In the genomic region with DNA sequence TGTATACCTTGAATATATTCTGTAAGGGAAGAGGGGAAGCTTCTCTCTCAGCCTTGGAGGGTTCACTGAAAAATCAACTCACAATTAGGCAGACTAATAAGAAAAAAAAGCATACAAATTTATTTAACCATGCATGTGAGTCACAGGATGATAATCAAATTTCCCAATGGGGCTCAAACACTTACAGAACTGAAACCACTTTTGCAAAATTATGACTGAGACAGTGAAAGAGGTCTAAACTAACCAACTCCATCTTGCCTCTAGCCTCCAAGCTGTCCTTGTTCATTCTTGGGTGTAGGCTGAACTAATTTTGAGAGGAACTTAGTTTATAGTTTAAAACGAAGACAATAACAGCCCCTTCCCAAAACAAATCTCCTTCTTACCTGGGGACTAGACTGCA, we compare ENCODE assay signal across 17 cellular contexts.
A peak's percentile ranks its signal among the peaks of the same experiment; 100 is the strongest.
DNase-seq lines count a peak whose midpoint lies in the region; ATAC-seq and TF ChIP-seq lines count a peak whose summit lies in the region.
"Had no signal": no experiment of that assay in that cellular context is flagged by ENCODE, and none has a peak within 500 bp of the region (broad histone marks: within the 10 kb centered on the region; RNA-seq: fewer than 3 reads in every experiment).

No MANE protein-coding gene starts in this region.

- WGBS in SK-N-SH (ENCODE audit: low lambda C conversion rate): 0% methylated on average over 1 of the region's 1 CpG
- 7% methylated on average over 1 of the region's 1 CpG for WGBS in suprapubic skin

- H3K9me3 ChIP-seq in left ventricle myocardium inferior (replicated peaks) (peaks cover 5% of the 10 kb centered on the region), right atrium auricular region (no peaks in the 10 kb centered on the region), SK-N-SH (no peaks in the 10 kb centered on the region), suprapubic skin (no peaks in the 10 kb centered on the region)

- ATAC-seq in HG02840 (IDR thresholded peaks at IDR 0.05; ENCODE audit: low FRiP score, unreplicated experiment) (no peak), HG03108 (IDR thresholded peaks at IDR 0.05; ENCODE audit: unreplicated experiment) (no peak)
- ATAC-seq: activated CD8-positive, alpha-beta T cell treated with anti-CD3 and anti-CD28 coated beads for 36 hours; activated naive CD8-positive, alpha-beta T cell treated with anti-CD3 and anti-CD28 coated beads, Interleukin-2, amount 50 U/mL, for 24 hours; CD8-positive, alpha-beta T cell; stimulated activated naive CD8-positive, alpha-beta T cell treated with anti-CD3 and anti-CD28 coated beads, Interleukin-15, Interleukin-2, amounts not matched to agents 100 U/mL and 50 U/mL, for 24 hours; T-cell had no signal

- no peaks in the 10 kb centered on the region for H3F3A ChIP-seq in SK-N-SH (replicated peaks; ENCODE audit: insufficient read depth)

- peak overlapping the region; percentile 31; the same call in 1 of the 2 replicates for H3K9ac ChIP-seq in SK-N-SH

- no peaks in the 10 kb centered on the region for H3K79me2 ChIP-seq in SK-N-SH (ENCODE audit: insufficient read depth)

- no peaks in the 10 kb centered on the region for H3K9me2 ChIP-seq in SK-N-SH

- peaks cover 14% of the 10 kb centered on the region for H3K27me3 ChIP-seq in left ventricle myocardium inferior (ENCODE audit: low read depth)
- H3K27me3 ChIP-seq in right atrium auricular region: no peaks in the 10 kb centered on the region
- H3K27me3 ChIP-seq in SK-N-SH (ENCODE audit: insufficient read depth): no peaks in the 10 kb centered on the region
- H3K27me3 ChIP-seq in suprapubic skin: no peaks in the 10 kb centered on the region

- POLR2A ChIA-PET in SK-N-SH (lab: Yijun Ruan, JAX): no interaction called here

- H2AFZ ChIP-seq in SK-N-SH (ENCODE audit: low read depth): peak overlapping the region; percentile 53; the same call in 1 of the 2 replicates

- DNase-seq in left ventricle myocardium inferior (no peak), right atrium auricular region (ENCODE audit: low spot score) (no peak), SK-N-SH (no peak), fibroblast of pulmonary artery (ENCODE audit: low read depth) (peak; percentile 23), suprapubic skin (ENCODE audit: low spot score in 2 of 2) (no peak), NCI-H2081 (lab: John Stamatoyannopoulos, UW) (no peak)
- DNase-seq: activated CD8-positive, alpha-beta T cell treated with anti-CD3 and anti-CD28 coated beads for 36 hours; activated naive CD8-positive, alpha-beta T cell treated with anti-CD3 and anti-CD28 coated beads, Interleukin-2, amount 50 U/mL, for 24 hours; CD8-positive, alpha-beta T cell; Kasumi-1; NCI-H1694; posterior cingulate gyrus; stimulated activated naive CD8-positive, alpha-beta T cell treated with anti-CD3 and anti-CD28 coated beads, Interleukin-15, Interleukin-2, amounts not matched to agents 100 U/mL and 50 U/mL, for 24 hours; T-cell had no signal

- TF ChIP-seq POLR2A in suprapubic skin (IDR thresholded peaks at IDR 0.05): no peak

- H3K27ac ChIP-seq in left ventricle myocardium inferior (replicated peaks): peak overlapping the region; percentile 36
- peak overlapping the region in 1 of 2 donors; percentile 29 for H3K27ac ChIP-seq in right atrium auricular region
- peak overlapping the region in 1 of 2 experiments; percentile 81; a peak in 2 of 4 replicates for H3K27ac ChIP-seq in SK-N-SH (ENCODE audit: low read depth in 2 of 2, low read length in 1 of 2)
- H3K27ac ChIP-seq in suprapubic skin: no peak overlapping the region
- H3K27ac ChIP-seq: VCaP had no signal

- intact Hi-C loops in left ventricle myocardium inferior (cut with micrococcal nuclease): no loop called here

- H4K20me1 ChIP-seq in SK-N-SH (ENCODE audit: insufficient read depth): no peaks in the 10 kb centered on the region

- no peak overlapping the region for H3K4me3 ChIP-seq in left ventricle myocardium inferior
- H3K4me3 ChIP-seq in right atrium auricular region: no peak overlapping the region
- no peak overlapping the region for H3K4me3 ChIP-seq in SK-N-SH (ENCODE audit: low read depth in 2 of 2, low read length in 1 of 2)
- H3K4me3 ChIP-seq in fibroblast of pulmonary artery (replicated peaks; ENCODE audit: low read depth, low read length): no peak overlapping the region
- no peak overlapping the region for H3K4me3 ChIP-seq in suprapubic skin

- H3K4me2 ChIP-seq in SK-N-SH: peak overlapping the region; percentile 46; the same call in 1 of the 2 replicates

- no peak for TF ChIP-seq RAD21 in SK-N-SH (IDR thresholded peaks at IDR 0.05; ENCODE audit: low read length)

- CTCF ChIA-PET in SK-N-SH (lab: Yijun Ruan, JAX): no interaction called here

- no peaks in the 10 kb centered on the region for H3K36me3 ChIP-seq in left ventricle myocardium inferior
- H3K36me3 ChIP-seq in right atrium auricular region: no peaks in the 10 kb centered on the region
- H3K36me3 ChIP-seq in SK-N-SH (replicated peaks in 1 of 2; ENCODE audit: control insufficient read depth in 1 of 2, insufficient read depth in 2 of 2, low read length in 1 of 2): no peaks in the 10 kb centered on the region
- H3K36me3 ChIP-seq in suprapubic skin: no peaks in the 10 kb centered on the region

- TF ChIP-seq EP300 in SK-N-SH (IDR thresholded peaks at IDR 0.05; ENCODE audit: borderline replicate concordance in 1 of 2, low read depth in 1 of 2, low read length in 1 of 2) (no peak), suprapubic skin (IDR thresholded peaks at IDR 0.05) (no peak)

- TF ChIP-seq CTCF in left ventricle myocardium inferior (IDR thresholded peaks at IDR 0.05; ENCODE audit: borderline replicate concordance): no peak
- TF ChIP-seq CTCF in right atrium auricular region (IDR thresholded peaks at IDR 0.05): no peak
- TF ChIP-seq CTCF in SK-N-SH (IDR thresholded peaks at IDR 0.05): no peak
- no peak for TF ChIP-seq CTCF in fibroblast of pulmonary artery (IDR thresholded peaks at IDR 0.05; ENCODE audit: low read length, missing control alignments)
- TF ChIP-seq CTCF in suprapubic skin (IDR thresholded peaks at IDR 0.05): no peak

- H3K4me1 ChIP-seq in left ventricle myocardium inferior (no peaks in the 10 kb centered on the region), right atrium auricular region (no peaks in the 10 kb centered on the region), SK-N-SH (ENCODE audit: control insufficient read depth in 1 of 2, insufficient read depth in 2 of 2, low read depth in 1 of 2, low read length in 1 of 2) (peaks cover 0 to 10% of the 10 kb centered on the region in 2 experiments; a peak in 1 of 4 replicates), suprapubic skin (peaks cover 14% of the 10 kb centered on the region)

TF ChIP-seq in SK-N-SH, 30 proteins besides CTCF, POLR2A, EP300 and RAD21:
- TF ChIP-seq NRF1 (IDR thresholded peaks at IDR 0.05; ENCODE audit: low read depth, low read length): no peak
